5 cellular contexts compared by ENCODE assay signal in the genomic region with DNA sequence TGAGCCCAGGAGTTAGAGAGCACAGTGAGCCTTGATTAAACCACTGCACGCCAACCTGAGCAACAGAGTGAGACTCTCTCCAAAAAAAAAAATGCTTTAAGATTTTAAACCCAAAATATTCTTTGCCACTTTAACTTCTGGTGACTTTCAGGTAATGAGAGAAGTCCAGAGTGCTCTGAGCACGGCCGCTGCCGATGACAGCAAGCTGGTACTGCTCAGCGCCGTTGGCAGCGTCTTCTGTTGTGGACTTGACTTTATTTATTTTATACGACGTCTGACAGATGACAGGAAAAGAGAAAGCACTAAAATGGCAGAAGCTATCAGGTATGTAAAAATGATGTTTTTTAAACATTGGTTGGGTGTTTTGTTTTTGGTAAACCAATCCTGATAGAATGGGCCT.
"Had no signal": no experiment of that assay in that cellular context is flagged by ENCODE, and none has a peak within 500 bp of the region (broad histone marks: within the 10 kb centered on the region; RNA-seq: fewer than 3 reads in every experiment).

No MANE protein-coding gene starts in this region.

- H3K27ac ChIP-seq: HL-60 had no signal

- H3K9me3 Mint-ChIP-seq: IgD-negative memory B cell had no signal

- H3K4me3 ChIP-seq: K562 had no signal

- ATAC-seq: HepG2, K562 had no signal

- DNase-seq: IMR-90 had no signal

- H3K27me3 Mint-ChIP-seq: IgD-negative memory B cell had no signal

- H3K4me3 Mint-ChIP-seq: IgD-negative memory B cell had no signal
